Comparison of ENCODE assay signal across 8 cellular contexts in the genomic region with DNA sequence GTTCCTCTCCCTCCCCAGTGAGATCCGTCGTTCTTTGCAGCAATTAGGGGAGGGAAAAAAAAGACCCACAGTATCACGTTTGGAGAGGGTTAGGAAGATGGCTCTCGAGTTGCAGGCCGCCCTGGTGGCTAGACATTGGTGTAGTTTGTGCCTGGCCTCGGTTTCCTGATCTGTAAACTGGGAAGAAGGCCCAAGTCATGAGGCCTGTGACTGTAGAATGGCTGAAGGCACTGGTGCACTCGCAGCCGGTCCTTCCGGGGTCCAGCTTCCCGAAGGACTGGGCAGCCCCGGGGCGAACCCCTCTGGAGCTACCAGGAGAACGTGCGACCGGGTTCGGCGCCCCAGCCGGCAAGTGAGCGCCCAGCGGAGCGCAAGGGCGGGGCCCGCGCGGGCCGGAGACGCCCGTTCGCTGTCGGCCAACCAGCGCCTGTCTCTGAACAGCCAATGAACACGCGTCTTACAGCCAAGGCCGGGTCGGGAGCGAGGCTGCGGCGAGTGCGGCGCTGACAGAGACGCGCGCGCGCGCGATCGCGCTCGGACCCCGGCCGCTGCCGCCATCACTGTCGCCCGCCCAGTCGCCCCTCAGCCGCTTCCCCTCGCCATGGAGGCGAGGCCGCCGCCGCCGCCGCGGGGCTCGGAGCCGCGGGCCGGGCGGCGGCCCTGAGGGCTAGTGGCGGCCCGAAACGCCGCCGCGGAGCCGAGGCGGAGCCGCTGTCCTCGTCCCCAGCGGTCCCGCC. TPM values are rescaled to one million over a fixed set of nuclear protein-coding genes. Genes with fewer than 3 reads are reported as not detected.
DNase-seq lines count a peak whose midpoint lies in the region; ATAC-seq and TF ChIP-seq lines count a peak whose summit lies in the region.

A gene with protein sequence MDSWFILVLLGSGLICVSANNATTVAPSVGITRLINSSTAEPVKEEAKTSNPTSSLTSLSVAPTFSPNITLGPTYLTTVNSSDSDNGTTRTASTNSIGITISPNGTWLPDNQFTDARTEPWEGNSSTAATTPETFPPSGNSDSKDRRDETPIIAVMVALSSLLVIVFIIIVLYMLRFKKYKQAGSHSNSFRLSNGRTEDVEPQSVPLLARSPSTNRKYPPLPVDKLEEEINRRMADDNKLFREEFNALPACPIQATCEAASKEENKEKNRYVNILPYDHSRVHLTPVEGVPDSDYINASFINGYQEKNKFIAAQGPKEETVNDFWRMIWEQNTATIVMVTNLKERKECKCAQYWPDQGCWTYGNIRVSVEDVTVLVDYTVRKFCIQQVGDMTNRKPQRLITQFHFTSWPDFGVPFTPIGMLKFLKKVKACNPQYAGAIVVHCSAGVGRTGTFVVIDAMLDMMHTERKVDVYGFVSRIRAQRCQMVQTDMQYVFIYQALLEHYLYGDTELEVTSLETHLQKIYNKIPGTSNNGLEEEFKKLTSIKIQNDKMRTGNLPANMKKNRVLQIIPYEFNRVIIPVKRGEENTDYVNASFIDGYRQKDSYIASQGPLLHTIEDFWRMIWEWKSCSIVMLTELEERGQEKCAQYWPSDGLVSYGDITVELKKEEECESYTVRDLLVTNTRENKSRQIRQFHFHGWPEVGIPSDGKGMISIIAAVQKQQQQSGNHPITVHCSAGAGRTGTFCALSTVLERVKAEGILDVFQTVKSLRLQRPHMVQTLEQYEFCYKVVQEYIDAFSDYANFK (plus strand): TSS at position 472 of the 737 bp plus-strand sequence. CDS start 90,797 bp downstream, outside the sequence.

- peak; percentile 91 for ATAC-seq in DND-41 (ENCODE audit: insufficient read depth, low read depth)
- peak; percentile 87 for ATAC-seq in GM21825 (IDR thresholded peaks at IDR 0.05; ENCODE audit: unreplicated experiment)
- ATAC-seq in naive thymus-derived CD4-positive, alpha-beta T cell, result peak; percentile 96
- peak; percentile 98 for ATAC-seq in stimulated activated memory B cell treated with anti-CD40 and anti-IgM and Interleukin-4, amounts not matched to agents 10 μg/mL and 1 μg/mL and 100 μg/mL, for 72 hours

- peak within 1 kb of the TSS; percentile 92 for H3K4me3 Mint-ChIP-seq in activated T-helper 1 cell treated with anti-CD3 and anti-CD28 coated beads, Interleukin-12 subunit alpha, Interleukin-12 subunit beta, Interleukin-2, Interleukin-4 antibody, amounts not matched to agents 30 ng/mL and 10 ng/mL and 1 ng/mL, durations not matched to agents 14 hours and 24 hours and 36 hours
- H3K4me3 Mint-ChIP-seq in naive thymus-derived CD4-positive, alpha-beta T cell, result peak within 1 kb of the TSS; percentile 84 to 96 (median 94)
- peak within 1 kb of the TSS; percentile 90 for H3K4me3 Mint-ChIP-seq in stimulated activated memory B cell treated with anti-CD40 and anti-IgM and Interleukin-4, amounts not matched to agents 10 μg/mL and 1 μg/mL and 100 μg/mL, for 72 hours

- CTCF ChIA-PET in naive thymus-derived CD4-positive, alpha-beta T cell (lab: Charles Lee), result interaction anchor here (0.6 to 1.4 kb wide), 3 partner anchors 14 to 128 kb away, joined by 3 to 5 read pairs (median 4); no protein-coding TSS in a partner anchor

- H3K79me2 ChIP-seq in DND-41 (ENCODE audit: insufficient read depth, low read length) (peaks cover 43% of the 10 kb centered on the region), Karpas-422 (ENCODE audit: low read length) (peaks cover 46% of the 10 kb centered on the region)

- POLR2A ChIA-PET in naive thymus-derived CD4-positive, alpha-beta T cell (lab: Charles Lee), result interaction anchor here (0.6 to 1.5 kb wide), 7 partner anchors 11 to 221 kb away, joined by 3 to 15 read pairs (median 4); a partner anchor contains a TSS

- peak within 1 kb of the TSS; percentile 95 for H3K27ac Mint-ChIP-seq in activated T-helper 1 cell treated with anti-CD3 and anti-CD28 coated beads, Interleukin-12 subunit alpha, Interleukin-12 subunit beta, Interleukin-2, Interleukin-4 antibody, amounts not matched to agents 30 ng/mL and 10 ng/mL and 1 ng/mL, durations not matched to agents 14 hours and 24 hours and 36 hours
- peak within 1 kb of the TSS; percentile 83 to 95 (median 90) for H3K27ac Mint-ChIP-seq in naive thymus-derived CD4-positive, alpha-beta T cell
- peak within 1 kb of the TSS; percentile 88 for H3K27ac Mint-ChIP-seq in stimulated activated memory B cell treated with anti-CD40 and anti-IgM and Interleukin-4, amounts not matched to agents 10 μg/mL and 1 μg/mL and 100 μg/mL, for 72 hours

- intact Hi-C loops in activated T-helper 1 cell treated with anti-CD3 and anti-CD28 coated beads, Interleukin-12 subunit alpha, Interleukin-12 subunit beta, Interleukin-2, Interleukin-4 antibody, amounts not matched to agents 30 ng/mL and 10 ng/mL and 1 ng/mL, durations not matched to agents 14 hours and 24 hours and 36 hours (cut with micrococcal nuclease), result loop anchor here (1.0 to 10.0 kb wide), 11 partner anchors 11 to 332 kb away; a partner anchor contains a TSS
- intact Hi-C loops in naive thymus-derived CD4-positive, alpha-beta T cell (cut with micrococcal nuclease), result loop anchor here (1.0 to 10.0 kb wide), 13 partner anchors 33 to 535 kb away; a partner anchor contains a TSS

- H3K36me3 Mint-ChIP-seq in activated T-helper 1 cell treated with anti-CD3 and anti-CD28 coated beads, Interleukin-12 subunit alpha, Interleukin-12 subunit beta, Interleukin-2, Interleukin-4 antibody, amounts not matched to agents 30 ng/mL and 10 ng/mL and 1 ng/mL, durations not matched to agents 14 hours and 24 hours and 36 hours (ENCODE audit: low read depth), result peaks cover 25% of the 10 kb centered on the region
- peaks cover 0 to 15% (median 0%) of the 10 kb centered on the region in 5 donors for H3K36me3 Mint-ChIP-seq in naive thymus-derived CD4-positive, alpha-beta T cell
- no peaks in the 10 kb centered on the region for H3K36me3 Mint-ChIP-seq in stimulated activated memory B cell treated with anti-CD40 and anti-IgM and Interleukin-4, amounts not matched to agents 10 μg/mL and 1 μg/mL and 100 μg/mL, for 72 hours

- H3K9ac ChIP-seq in DND-41 (ENCODE audit: low read depth, low read length) (peak within 1 kb of the TSS; percentile 86), Karpas-422 (ENCODE audit: low read length) (peak within 1 kb of the TSS; percentile 98)

- H3K4me1 ChIP-seq in DND-41 (ENCODE audit: insufficient read depth, low read length) (peaks cover 42% of the 10 kb centered on the region), Karpas-422 (ENCODE audit: low read length) (peaks cover 41% of the 10 kb centered on the region)
- H3K4me1 ChIP-seq in naive thymus-derived CD4-positive, alpha-beta T cell (ENCODE audit: control insufficient read depth in 2 of 2, insufficient read depth in 2 of 2, low read length in 2 of 2), result peaks cover 25% of the 10 kb centered on the region in 2 donors

- H3K27me3 Mint-ChIP-seq in activated T-helper 1 cell treated with anti-CD3 and anti-CD28 coated beads, Interleukin-12 subunit alpha, Interleukin-12 subunit beta, Interleukin-2, Interleukin-4 antibody, amounts not matched to agents 30 ng/mL and 10 ng/mL and 1 ng/mL, durations not matched to agents 14 hours and 24 hours and 36 hours (ENCODE audit: insufficient read depth), result no peaks in the 10 kb centered on the region
- no peaks in the 10 kb centered on the region for H3K27me3 Mint-ChIP-seq in naive thymus-derived CD4-positive, alpha-beta T cell
- peaks cover 10% of the 10 kb centered on the region for H3K27me3 Mint-ChIP-seq in stimulated activated memory B cell treated with anti-CD40 and anti-IgM and Interleukin-4, amounts not matched to agents 10 μg/mL and 1 μg/mL and 100 μg/mL, for 72 hours

- no peaks in the 10 kb centered on the region for H3K9me3 Mint-ChIP-seq in activated T-helper 1 cell treated with anti-CD3 and anti-CD28 coated beads, Interleukin-12 subunit alpha, Interleukin-12 subunit beta, Interleukin-2, Interleukin-4 antibody, amounts not matched to agents 30 ng/mL and 10 ng/mL and 1 ng/mL, durations not matched to agents 14 hours and 24 hours and 36 hours
- no peaks in the 10 kb centered on the region for H3K9me3 Mint-ChIP-seq in naive thymus-derived CD4-positive, alpha-beta T cell
- no peaks in the 10 kb centered on the region for H3K9me3 Mint-ChIP-seq in stimulated activated memory B cell treated with anti-CD40 and anti-IgM and Interleukin-4, amounts not matched to agents 10 μg/mL and 1 μg/mL and 100 μg/mL, for 72 hours

- H3K36me3 ChIP-seq in DND-41 (ENCODE audit: insufficient read depth, low read length), result peaks cover 20% of the 10 kb centered on the region
- peaks cover 8% of the 10 kb centered on the region; the same call in 1 of the 2 replicates for H3K36me3 ChIP-seq in Karpas-422 (ENCODE audit: insufficient read depth, low read length)
- no peaks in the 10 kb centered on the region for H3K36me3 ChIP-seq in naive thymus-derived CD4-positive, alpha-beta T cell (ENCODE audit: control insufficient read depth in 2 of 3, insufficient read depth in 3 of 3, low read length in 3 of 3)

- TF ChIP-seq CTCF in DND-41 (IDR thresholded peaks at IDR 0.05; ENCODE audit: borderline replicate concordance, extremely low read depth, low read length, poor library complexity, severe bottlenecking), result no peak

- H3K27me3 ChIP-seq in DND-41 (ENCODE audit: insufficient read depth, low read length, poor library complexity) (peaks cover 30% of the 10 kb centered on the region), Karpas-422 (ENCODE audit: low read length) (no peaks in the 10 kb centered on the region)
- H3K27me3 ChIP-seq in naive thymus-derived CD4-positive, alpha-beta T cell (ENCODE audit: control insufficient read depth in 2 of 2, insufficient read depth in 2 of 2, low read length in 2 of 2), result no peaks in the 10 kb centered on the region

- H3K4me2 ChIP-seq in DND-41 (ENCODE audit: insufficient read depth, low read length) (peak within 1 kb of the TSS; percentile 77), Karpas-422 (ENCODE audit: low read depth, low read length, poor library complexity, severe bottlenecking) (peak within 1 kb of the TSS; percentile 95)

- no peaks in the 10 kb centered on the region for H3K9me2 ChIP-seq in Karpas-422 (replicated peaks; ENCODE audit: insufficient read depth, low read length)

- H3K27ac ChIP-seq in DND-41 (ENCODE audit: low read length), result peak within 1 kb of the TSS; percentile 81
- H3K27ac ChIP-seq in Karpas-422 (ENCODE audit: low read length), result peak within 1 kb of the TSS; percentile 79
- H3K27ac ChIP-seq in naive thymus-derived CD4-positive, alpha-beta T cell (ENCODE audit: low read depth, low read length), result peak within 1 kb of the TSS; percentile 71

- H3K9me3 ChIP-seq in DND-41 (ENCODE audit: insufficient read depth, low read length, severe bottlenecking) (no peaks in the 10 kb centered on the region), Karpas-422 (ENCODE audit: low read length) (no peaks in the 10 kb centered on the region)
- H3K9me3 ChIP-seq in naive thymus-derived CD4-positive, alpha-beta T cell (ENCODE audit: control insufficient read depth in 2 of 3, low read length in 3 of 3), result no peaks in the 10 kb centered on the region

- H2AFZ ChIP-seq in DND-41 (ENCODE audit: low read depth, low read length), result peak within 1 kb of the TSS; percentile 91
- peak within 1 kb of the TSS; percentile 59 for H2AFZ ChIP-seq in Karpas-422 (ENCODE audit: low read length)

- H4K20me1 ChIP-seq in DND-41 (ENCODE audit: insufficient read depth, low read length), result peaks cover 18% of the 10 kb centered on the region
- no peaks in the 10 kb centered on the region for H4K20me1 ChIP-seq in Karpas-422 (ENCODE audit: insufficient read depth, low read depth, low read length)

- H3K4me3 ChIP-seq in DND-41 (ENCODE audit: low read depth in 1 of 2, low read length in 2 of 2), result peak within 1 kb of the TSS; percentile 90 to 95
- peak within 1 kb of the TSS; percentile 100 for H3K4me3 ChIP-seq in Karpas-422 (ENCODE audit: low read length)
- H3K4me3 ChIP-seq in naive thymus-derived CD4-positive, alpha-beta T cell (ENCODE audit: low read length), result peak within 1 kb of the TSS; percentile 80

- DNase-seq in DND-41, result peak; percentile 95
- peak; percentile 98 for DNase-seq in Karpas-422
- peak; percentile 94 for DNase-seq in RPMI7951 (ENCODE audit: low read depth)
- peak; percentile 90 for DNase-seq in activated T-helper 1 cell treated with anti-CD3 and anti-CD28 coated beads, Interleukin-12 subunit alpha, Interleukin-12 subunit beta, Interleukin-2, Interleukin-4 antibody, amounts not matched to agents 30 ng/mL and 10 ng/mL and 1 ng/mL, durations not matched to agents 14 hours and 24 hours and 36 hours (ENCODE audit: low spot score)
- DNase-seq in fibroblast of gingiva (ENCODE audit: low read depth), result peak; percentile 89
- DNase-seq in naive thymus-derived CD4-positive, alpha-beta T cell, result peak; percentile 80 to 91 (median 88)

- peaks cover 49% of the 10 kb centered on the region for H3K4me1 Mint-ChIP-seq in activated T-helper 1 cell treated with anti-CD3 and anti-CD28 coated beads, Interleukin-12 subunit alpha, Interleukin-12 subunit beta, Interleukin-2, Interleukin-4 antibody, amounts not matched to agents 30 ng/mL and 10 ng/mL and 1 ng/mL, durations not matched to agents 14 hours and 24 hours and 36 hours (ENCODE audit: low read depth)
- peaks cover 31 to 47% (median 42%) of the 10 kb centered on the region in 7 donors for H3K4me1 Mint-ChIP-seq in naive thymus-derived CD4-positive, alpha-beta T cell
- peaks cover 67% of the 10 kb centered on the region for H3K4me1 Mint-ChIP-seq in stimulated activated memory B cell treated with anti-CD40 and anti-IgM and Interleukin-4, amounts not matched to agents 10 μg/mL and 1 μg/mL and 100 μg/mL, for 72 hours

RNA-seq across cellular contexts. Expression of the gene that starts here (rescaled TPM):
- 45.2 and 58.4 TPM in 2 replicates for total RNA-seq in Karpas-422 (2014; rRNA removed; shearing (Covaris generic); ENCODE audit: low replicate concordance)
- 57.7 and 67.8 TPM in 2 replicates for total RNA-seq in RPMI7951 (2014; rRNA removed; shearing (Covaris generic))
- total RNA-seq in activated T-helper 1 cell treated with anti-CD3 and anti-CD28 coated beads, Interleukin-12 subunit alpha, Interleukin-12 subunit beta, Interleukin-2, Interleukin-4 antibody, amounts not matched to agents 30 ng/mL and 10 ng/mL and 1 ng/mL, durations not matched to agents 14 hours and 24 hours and 36 hours, result 64.0 and 67.5 TPM in 2 replicates
- total RNA-seq in naive thymus-derived CD4-positive, alpha-beta T cell, result 10 to 100 TPM; 68.0 to 86.6 (median 81.2) TPM
- polyA plus RNA-seq in naive thymus-derived CD4-positive, alpha-beta T cell, result 10 to 100 TPM; 27.5 to 41.7 TPM

Comparison
In these comparisons a context has a peak if more than half of its experiments do, and no peak if none do; other contexts are left out.
1. Peak in every context shown above with its lines: DNase-seq, ATAC-seq, H3K4me3 ChIP-seq and H3K27ac ChIP-seq.